Comparison of ENCODE assay signal across 1 cellular context in the genomic region with DNA sequence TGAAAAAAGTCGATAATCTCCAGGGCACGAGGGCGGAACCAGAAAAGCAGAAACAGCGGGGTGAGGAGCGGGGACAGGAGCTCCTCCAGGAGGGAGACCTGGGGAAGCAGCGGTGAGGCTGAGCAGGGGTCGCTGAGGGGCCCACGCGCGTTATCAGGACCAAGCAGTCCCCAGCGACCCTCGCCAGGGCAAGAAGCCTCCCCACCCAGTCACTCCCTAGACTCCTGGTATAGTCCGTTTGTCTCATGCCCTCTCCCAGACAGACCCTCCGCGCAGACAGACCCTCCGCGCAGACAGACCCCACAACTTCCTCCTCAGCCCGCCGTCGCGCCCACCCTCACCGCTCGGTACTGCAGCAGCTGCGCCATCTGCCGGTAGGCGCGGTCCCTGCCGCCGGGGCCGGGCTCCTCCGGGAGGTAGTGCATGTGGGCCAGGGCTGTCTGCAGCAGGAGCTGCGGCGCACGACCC.
TF ChIP-seq lines count a peak whose summit lies in the region.

No MANE protein-coding gene starts in this region.

TF ChIP-seq in HEK293, 187 proteins besides CTCF, POLR2A, EP300 and RAD21 (continued from another document and continues in another):
- TF ChIP-seq, protein P1, sequence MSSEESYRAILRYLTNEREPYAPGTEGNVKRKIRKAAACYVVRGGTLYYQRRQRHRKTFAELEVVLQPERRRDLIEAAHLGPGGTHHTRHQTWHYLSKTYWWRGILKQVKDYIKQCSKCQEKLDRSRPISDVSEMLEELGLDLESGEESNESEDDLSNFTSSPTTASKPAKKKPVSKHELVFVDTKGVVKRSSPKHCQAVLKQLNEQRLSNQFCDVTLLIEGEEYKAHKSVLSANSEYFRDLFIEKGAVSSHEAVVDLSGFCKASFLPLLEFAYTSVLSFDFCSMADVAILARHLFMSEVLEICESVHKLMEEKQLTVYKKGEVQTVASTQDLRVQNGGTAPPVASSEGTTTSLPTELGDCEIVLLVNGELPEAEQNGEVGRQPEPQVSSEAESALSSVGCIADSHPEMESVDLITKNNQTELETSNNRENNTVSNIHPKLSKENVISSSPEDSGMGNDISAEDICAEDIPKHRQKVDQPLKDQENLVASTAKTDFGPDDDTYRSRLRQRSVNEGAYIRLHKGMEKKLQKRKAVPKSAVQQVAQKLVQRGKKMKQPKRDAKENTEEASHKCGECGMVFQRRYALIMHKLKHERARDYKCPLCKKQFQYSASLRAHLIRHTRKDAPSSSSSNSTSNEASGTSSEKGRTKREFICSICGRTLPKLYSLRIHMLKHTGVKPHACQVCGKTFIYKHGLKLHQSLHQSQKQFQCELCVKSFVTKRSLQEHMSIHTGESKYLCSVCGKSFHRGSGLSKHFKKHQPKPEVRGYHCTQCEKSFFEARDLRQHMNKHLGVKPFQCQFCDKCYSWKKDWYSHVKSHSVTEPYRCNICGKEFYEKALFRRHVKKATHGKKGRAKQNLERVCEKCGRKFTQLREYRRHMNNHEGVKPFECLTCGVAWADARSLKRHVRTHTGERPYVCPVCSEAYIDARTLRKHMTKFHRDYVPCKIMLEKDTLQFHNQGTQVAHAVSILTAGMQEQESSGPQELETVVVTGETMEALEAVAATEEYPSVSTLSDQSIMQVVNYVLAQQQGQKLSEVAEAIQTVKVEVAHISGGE (tag by site-specific recombination; conservative IDR thresholded peaks at IDR 0.05; ENCODE audit: low read depth): no peak
- TF ChIP-seq SP3 (tag by site-specific recombination; IDR thresholded peaks at IDR 0.05) (no peak), ZSCAN30 (tag by site-specific recombination; IDR thresholded peaks at IDR 0.05) (no peak), ZNF626 (tag by site-specific recombination; IDR thresholded peaks at IDR 0.05) (no peak), ZNF707 (tag by site-specific recombination; IDR thresholded peaks at IDR 0.05) (no peak), ZNF785 (tag by site-specific recombination; IDR thresholded peaks at IDR 0.05) (no peak), ZNF777 (tag by site-specific recombination; IDR thresholded peaks at IDR 0.05; ENCODE audit: borderline replicate concordance) (peak; percentile 72; the same call in 1 of the 2 replicates), SETDB1 (IDR thresholded peaks at IDR 0.05; ENCODE audit: insufficient read length, low read length) (no peak), ZNF623 (tag by site-specific recombination; IDR thresholded peaks at IDR 0.05) (no peak), HOXD13 (CRISPR knock-in tag; IDR thresholded peaks at IDR 0.05; ENCODE audit: borderline replicate concordance) (no peak), ZNF670 (tag by site-specific recombination; IDR thresholded peaks at IDR 0.05; ENCODE audit: low read depth) (no peak), ZNF660 (tag by site-specific recombination; IDR thresholded peaks at IDR 0.05) (no peak), HOXA7 (CRISPR knock-in tag; IDR thresholded peaks at IDR 0.05; ENCODE audit: borderline replicate concordance) (no peak), ZNF510 (tag by site-specific recombination; IDR thresholded peaks at IDR 0.05; ENCODE audit: insufficient replicate concordance) (no peak), OVOL3 (tag by site-specific recombination; IDR thresholded peaks at IDR 0.05) (no peak), SALL2 (tag by site-specific recombination; IDR thresholded peaks at IDR 0.05; ENCODE audit: borderline replicate concordance) (no peak), ZNF837 (tag by site-specific recombination; IDR thresholded peaks at IDR 0.05) (no peak), ZNF843 (tag by site-specific recombination; IDR thresholded peaks at IDR 0.05) (no peak), ZNF324 (tag by site-specific recombination; IDR thresholded peaks at IDR 0.05) (no peak), ZNF223 (tag by site-specific recombination; IDR thresholded peaks at IDR 0.05) (no peak), SP2 (tag by site-specific recombination; IDR thresholded peaks at IDR 0.05) (no peak; the same call in 1 of the 2 replicates), ZBTB1 (tag by site-specific recombination; IDR thresholded peaks at IDR 0.05) (no peak), ZNF596 (tag by site-specific recombination; IDR thresholded peaks at IDR 0.05) (no peak), ZNF37A (tag by site-specific recombination; IDR thresholded peaks at IDR 0.05) (no peak)
- TF ChIP-seq, protein P2, sequence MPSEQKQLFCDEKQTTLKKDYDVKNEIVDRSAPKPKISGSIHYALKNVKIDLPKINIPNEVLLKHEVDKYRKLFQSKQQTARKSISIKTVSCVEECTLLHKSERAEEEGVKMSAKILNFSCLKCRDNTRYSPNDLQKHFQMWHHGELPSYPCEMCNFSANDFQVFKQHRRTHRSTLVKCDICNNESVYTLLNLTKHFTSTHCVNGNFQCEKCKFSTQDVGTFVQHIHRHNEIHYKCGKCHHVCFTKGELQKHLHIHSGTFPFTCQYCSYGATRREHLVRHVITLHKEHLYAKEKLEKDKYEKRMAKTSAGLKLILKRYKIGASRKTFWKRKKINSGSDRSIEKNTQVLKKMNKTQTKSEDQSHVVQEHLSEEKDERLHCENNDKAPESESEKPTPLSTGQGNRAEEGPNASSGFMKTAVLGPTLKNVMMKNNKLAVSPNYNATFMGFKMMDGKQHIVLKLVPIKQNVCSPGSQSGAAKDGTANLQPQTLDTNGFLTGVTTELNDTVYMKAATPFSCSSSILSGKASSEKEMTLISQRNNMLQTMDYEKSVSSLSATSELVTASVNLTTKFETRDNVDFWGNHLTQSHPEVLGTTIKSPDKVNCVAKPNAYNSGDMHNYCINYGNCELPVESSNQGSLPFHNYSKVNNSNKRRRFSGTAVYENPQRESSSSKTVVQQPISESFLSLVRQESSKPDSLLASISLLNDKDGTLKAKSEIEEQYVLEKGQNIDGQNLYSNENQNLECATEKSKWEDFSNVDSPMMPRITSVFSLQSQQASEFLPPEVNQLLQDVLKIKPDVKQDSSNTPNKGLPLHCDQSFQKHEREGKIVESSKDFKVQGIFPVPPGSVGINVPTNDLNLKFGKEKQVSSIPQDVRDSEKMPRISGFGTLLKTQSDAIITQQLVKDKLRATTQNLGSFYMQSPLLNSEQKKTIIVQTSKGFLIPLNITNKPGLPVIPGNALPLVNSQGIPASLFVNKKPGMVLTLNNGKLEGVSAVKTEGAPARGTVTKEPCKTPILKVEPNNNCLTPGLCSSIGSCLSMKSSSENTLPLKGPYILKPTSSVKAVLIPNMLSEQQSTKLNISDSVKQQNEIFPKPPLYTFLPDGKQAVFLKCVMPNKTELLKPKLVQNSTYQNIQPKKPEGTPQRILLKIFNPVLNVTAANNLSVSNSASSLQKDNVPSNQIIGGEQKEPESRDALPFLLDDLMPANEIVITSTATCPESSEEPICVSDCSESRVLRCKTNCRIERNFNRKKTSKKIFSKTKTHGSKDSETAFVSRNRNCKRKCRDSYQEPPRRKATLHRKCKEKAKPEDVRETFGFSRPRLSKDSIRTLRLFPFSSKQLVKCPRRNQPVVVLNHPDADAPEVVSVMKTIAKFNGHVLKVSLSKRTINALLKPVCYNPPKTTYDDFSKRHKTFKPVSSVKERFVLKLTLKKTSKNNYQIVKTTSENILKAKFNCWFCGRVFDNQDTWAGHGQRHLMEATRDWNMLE (tag by site-specific recombination; conservative IDR thresholded peaks at IDR 0.05; ENCODE audit: low read depth): no peak
- TF ChIP-seq, protein P3, sequence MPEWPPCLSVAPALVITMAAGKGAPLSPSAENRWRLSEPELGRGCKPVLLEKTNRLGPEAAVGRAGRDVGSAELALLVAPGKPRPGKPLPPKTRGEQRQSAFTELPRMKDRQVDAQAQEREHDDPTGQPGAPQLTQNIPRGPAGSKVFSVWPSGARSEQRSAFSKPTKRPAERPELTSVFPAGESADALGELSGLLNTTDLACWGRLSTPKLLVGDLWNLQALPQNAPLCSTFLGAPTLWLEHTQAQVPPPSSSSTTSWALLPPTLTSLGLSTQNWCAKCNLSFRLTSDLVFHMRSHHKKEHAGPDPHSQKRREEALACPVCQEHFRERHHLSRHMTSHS (tag by site-specific recombination; IDR thresholded peaks at IDR 0.05): no peak
- TF ChIP-seq, protein P4, sequence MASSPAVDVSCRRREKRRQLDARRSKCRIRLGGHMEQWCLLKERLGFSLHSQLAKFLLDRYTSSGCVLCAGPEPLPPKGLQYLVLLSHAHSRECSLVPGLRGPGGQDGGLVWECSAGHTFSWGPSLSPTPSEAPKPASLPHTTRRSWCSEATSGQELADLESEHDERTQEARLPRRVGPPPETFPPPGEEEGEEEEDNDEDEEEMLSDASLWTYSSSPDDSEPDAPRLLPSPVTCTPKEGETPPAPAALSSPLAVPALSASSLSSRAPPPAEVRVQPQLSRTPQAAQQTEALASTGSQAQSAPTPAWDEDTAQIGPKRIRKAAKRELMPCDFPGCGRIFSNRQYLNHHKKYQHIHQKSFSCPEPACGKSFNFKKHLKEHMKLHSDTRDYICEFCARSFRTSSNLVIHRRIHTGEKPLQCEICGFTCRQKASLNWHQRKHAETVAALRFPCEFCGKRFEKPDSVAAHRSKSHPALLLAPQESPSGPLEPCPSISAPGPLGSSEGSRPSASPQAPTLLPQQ (tag by site-specific recombination; IDR thresholded peaks at IDR 0.05): peak; percentile 76
- TF ChIP-seq, protein P5, sequence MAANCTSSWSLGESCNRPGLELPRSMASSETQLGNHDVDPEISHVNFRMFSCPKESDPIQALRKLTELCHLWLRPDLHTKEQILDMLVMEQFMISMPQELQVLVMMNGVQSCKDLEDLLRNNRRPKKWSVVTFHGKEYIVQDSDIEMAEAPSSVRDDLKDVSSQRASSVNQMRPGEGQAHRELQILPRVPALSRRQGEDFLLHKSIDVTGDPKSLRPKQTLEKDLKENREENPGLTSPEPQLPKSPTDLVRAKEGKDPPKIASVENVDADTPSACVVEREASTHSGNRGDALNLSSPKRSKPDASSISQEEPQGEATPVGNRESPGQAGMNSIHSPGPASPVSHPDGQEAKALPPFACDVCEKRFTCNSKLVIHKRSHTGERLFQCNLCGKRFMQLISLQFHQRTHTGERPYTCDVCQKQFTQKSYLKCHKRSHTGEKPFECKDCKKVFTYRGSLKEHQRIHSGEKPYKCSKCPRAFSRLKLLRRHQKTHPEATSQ (tag by site-specific recombination; IDR thresholded peaks at IDR 0.05): no peak
- TF ChIP-seq, protein P6, sequence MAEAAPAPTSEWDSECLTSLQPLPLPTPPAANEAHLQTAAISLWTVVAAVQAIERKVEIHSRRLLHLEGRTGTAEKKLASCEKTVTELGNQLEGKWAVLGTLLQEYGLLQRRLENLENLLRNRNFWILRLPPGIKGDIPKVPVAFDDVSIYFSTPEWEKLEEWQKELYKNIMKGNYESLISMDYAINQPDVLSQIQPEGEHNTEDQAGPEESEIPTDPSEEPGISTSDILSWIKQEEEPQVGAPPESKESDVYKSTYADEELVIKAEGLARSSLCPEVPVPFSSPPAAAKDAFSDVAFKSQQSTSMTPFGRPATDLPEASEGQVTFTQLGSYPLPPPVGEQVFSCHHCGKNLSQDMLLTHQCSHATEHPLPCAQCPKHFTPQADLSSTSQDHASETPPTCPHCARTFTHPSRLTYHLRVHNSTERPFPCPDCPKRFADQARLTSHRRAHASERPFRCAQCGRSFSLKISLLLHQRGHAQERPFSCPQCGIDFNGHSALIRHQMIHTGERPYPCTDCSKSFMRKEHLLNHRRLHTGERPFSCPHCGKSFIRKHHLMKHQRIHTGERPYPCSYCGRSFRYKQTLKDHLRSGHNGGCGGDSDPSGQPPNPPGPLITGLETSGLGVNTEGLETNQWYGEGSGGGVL (tag by site-specific recombination; IDR thresholded peaks at IDR 0.05): no peak
- TF ChIP-seq, protein P7, sequence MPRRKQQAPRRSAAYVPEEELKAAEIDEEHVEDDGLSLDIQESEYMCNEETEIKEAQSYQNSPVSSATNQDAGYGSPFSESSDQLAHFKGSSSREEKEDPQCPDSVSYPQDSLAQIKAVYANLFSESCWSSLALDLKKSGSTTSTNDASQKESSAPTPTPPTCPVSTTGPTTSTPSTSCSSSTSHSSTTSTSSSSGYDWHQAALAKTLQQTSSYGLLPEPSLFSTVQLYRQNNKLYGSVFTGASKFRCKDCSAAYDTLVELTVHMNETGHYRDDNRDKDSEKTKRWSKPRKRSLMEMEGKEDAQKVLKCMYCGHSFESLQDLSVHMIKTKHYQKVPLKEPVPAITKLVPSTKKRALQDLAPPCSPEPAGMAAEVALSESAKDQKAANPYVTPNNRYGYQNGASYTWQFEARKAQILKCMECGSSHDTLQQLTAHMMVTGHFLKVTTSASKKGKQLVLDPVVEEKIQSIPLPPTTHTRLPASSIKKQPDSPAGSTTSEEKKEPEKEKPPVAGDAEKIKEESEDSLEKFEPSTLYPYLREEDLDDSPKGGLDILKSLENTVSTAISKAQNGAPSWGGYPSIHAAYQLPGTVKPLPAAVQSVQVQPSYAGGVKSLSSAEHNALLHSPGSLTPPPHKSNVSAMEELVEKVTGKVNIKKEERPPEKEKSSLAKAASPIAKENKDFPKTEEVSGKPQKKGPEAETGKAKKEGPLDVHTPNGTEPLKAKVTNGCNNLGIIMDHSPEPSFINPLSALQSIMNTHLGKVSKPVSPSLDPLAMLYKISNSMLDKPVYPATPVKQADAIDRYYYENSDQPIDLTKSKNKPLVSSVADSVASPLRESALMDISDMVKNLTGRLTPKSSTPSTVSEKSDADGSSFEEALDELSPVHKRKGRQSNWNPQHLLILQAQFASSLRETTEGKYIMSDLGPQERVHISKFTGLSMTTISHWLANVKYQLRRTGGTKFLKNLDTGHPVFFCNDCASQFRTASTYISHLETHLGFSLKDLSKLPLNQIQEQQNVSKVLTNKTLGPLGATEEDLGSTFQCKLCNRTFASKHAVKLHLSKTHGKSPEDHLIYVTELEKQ (tag by site-specific recombination; IDR thresholded peaks at IDR 0.05; ENCODE audit: borderline replicate concordance): no peak
- TF ChIP-seq, protein P8, sequence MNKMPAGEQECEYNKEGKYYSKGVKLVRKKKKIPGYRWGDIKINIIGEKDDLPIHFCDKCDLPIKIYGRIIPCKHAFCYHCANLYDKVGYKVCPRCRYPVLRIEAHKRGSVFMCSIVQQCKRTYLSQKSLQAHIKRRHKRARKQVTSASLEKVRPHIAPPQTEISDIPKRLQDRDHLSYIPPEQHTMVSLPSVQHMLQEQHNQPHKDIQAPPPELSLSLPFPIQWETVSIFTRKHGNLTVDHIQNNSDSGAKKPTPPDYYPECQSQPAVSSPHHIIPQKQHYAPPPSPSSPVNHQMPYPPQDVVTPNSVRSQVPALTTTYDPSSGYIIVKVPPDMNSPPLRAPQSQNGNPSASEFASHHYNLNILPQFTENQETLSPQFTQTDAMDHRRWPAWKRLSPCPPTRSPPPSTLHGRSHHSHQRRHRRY (tag by site-specific recombination; IDR thresholded peaks at IDR 0.05): no peak
- TF ChIP-seq, protein P9, sequence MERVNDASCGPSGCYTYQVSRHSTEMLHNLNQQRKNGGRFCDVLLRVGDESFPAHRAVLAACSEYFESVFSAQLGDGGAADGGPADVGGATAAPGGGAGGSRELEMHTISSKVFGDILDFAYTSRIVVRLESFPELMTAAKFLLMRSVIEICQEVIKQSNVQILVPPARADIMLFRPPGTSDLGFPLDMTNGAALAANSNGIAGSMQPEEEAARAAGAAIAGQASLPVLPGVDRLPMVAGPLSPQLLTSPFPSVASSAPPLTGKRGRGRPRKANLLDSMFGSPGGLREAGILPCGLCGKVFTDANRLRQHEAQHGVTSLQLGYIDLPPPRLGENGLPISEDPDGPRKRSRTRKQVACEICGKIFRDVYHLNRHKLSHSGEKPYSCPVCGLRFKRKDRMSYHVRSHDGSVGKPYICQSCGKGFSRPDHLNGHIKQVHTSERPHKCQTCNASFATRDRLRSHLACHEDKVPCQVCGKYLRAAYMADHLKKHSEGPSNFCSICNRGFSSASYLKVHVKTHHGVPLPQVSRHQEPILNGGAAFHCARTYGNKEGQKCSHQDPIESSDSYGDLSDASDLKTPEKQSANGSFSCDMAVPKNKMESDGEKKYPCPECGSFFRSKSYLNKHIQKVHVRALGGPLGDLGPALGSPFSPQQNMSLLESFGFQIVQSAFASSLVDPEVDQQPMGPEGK (tag by site-specific recombination; IDR thresholded peaks at IDR 0.05): peak; percentile 69
